ENCODE assay signal across 2 cellular contexts in the genomic region with DNA sequence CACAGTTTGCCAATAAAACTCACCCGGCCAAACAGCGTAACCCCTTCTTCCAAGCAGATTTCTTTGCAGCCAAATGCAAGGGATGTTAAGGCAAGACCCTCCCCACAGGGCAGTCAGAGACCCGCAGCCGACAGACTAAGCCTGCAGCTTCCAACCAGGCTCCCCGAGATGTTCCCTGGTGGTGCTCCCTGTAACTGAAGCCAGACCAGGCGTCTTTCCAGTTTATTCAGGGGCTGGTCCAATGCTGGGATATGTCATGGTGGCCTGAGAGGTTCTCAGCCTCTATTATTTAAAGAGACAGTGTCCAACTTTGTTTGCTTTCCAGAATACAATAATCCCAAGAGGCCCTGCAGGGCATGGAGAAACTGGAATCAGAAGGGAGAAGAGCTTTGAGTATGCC.
TF ChIP-seq lines count a peak whose summit lies in the region.

TSS of gene PMP22 (minus strand) at position 196 of the 400 bp plus-strand sequence. CDS start 4,599 bp downstream, outside the sequence.

TF ChIP-seq in A549, 52 proteins besides CTCF, POLR2A, EP300 and RAD21:
- no peak for TF ChIP-seq RNF2 (IDR thresholded peaks at IDR 0.05; ENCODE audit: borderline replicate concordance, low read depth)
- TF ChIP-seq NPAS2 (CRISPR knock-in tag; IDR thresholded peaks at IDR 0.05; ENCODE audit: borderline replicate concordance): no peak
- no peak for TF ChIP-seq ZFP36 (IDR thresholded peaks at IDR 0.05; ENCODE audit: borderline replicate concordance, partially characterized antibody)
- no peak for TF ChIP-seq MAZ (IDR thresholded peaks at IDR 0.05; ENCODE audit: borderline replicate concordance, low read depth, low read length)
- no peak for TF ChIP-seq TFCP2L1 (CRISPR knock-in tag; IDR thresholded peaks at IDR 0.05)
- TF ChIP-seq, protein P1, sequence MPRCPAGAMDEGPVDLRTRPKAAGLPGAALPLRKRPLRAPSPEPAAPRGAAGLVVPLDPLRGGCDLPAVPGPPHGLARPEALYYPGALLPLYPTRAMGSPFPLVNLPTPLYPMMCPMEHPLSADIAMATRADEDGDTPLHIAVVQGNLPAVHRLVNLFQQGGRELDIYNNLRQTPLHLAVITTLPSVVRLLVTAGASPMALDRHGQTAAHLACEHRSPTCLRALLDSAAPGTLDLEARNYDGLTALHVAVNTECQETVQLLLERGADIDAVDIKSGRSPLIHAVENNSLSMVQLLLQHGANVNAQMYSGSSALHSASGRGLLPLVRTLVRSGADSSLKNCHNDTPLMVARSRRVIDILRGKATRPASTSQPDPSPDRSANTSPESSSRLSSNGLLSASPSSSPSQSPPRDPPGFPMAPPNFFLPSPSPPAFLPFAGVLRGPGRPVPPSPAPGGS (IDR thresholded peaks at IDR 0.05): no peak
- no peak for TF ChIP-seq KDM1A (IDR thresholded peaks at IDR 0.05; ENCODE audit: low read depth)
- TF ChIP-seq CHD4 (IDR thresholded peaks at IDR 0.05; ENCODE audit: borderline replicate concordance): no peak
- TF ChIP-seq GATA3 (IDR thresholded peaks at IDR 0.05; ENCODE audit: borderline replicate concordance): no peak
- no peak for TF ChIP-seq CBX2 (IDR thresholded peaks at IDR 0.05; ENCODE audit: borderline replicate concordance, low read depth)
- TF ChIP-seq, protein P2, sequence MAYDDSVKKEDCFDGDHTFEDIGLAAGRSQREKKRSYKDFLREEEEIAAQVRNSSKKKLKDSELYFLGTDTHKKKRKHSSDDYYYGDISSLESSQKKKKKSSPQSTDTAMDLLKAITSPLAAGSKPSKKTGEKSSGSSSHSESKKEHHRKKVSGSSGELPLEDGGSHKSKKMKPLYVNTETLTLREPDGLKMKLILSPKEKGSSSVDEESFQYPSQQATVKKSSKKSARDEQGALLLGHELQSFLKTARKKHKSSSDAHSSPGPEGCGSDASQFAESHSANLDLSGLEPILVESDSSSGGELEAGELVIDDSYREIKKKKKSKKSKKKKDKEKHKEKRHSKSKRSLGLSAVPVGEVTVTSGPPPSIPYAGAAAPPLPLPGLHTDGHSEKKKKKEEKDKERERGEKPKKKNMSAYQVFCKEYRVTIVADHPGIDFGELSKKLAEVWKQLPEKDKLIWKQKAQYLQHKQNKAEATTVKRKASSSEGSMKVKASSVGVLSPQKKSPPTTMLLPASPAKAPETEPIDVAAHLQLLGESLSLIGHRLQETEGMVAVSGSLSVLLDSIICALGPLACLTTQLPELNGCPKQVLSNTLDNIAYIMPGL (CRISPR knock-in tag; IDR thresholded peaks at IDR 0.05; ENCODE audit: borderline replicate concordance): no peak
- TF ChIP-seq ZNF302 (CRISPR knock-in tag; IDR thresholded peaks at IDR 0.05): no peak

TF ChIP-seq in K562, 482 proteins besides CTCF, POLR2A, EP300 and RAD21:
- TF ChIP-seq, protein P3, sequence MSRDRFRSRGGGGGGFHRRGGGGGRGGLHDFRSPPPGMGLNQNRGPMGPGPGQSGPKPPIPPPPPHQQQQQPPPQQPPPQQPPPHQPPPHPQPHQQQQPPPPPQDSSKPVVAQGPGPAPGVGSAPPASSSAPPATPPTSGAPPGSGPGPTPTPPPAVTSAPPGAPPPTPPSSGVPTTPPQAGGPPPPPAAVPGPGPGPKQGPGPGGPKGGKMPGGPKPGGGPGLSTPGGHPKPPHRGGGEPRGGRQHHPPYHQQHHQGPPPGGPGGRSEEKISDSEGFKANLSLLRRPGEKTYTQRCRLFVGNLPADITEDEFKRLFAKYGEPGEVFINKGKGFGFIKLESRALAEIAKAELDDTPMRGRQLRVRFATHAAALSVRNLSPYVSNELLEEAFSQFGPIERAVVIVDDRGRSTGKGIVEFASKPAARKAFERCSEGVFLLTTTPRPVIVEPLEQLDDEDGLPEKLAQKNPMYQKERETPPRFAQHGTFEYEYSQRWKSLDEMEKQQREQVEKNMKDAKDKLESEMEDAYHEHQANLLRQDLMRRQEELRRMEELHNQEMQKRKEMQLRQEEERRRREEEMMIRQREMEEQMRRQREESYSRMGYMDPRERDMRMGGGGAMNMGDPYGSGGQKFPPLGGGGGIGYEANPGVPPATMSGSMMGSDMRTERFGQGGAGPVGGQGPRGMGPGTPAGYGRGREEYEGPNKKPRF (IDR thresholded peaks at IDR 0.05; ENCODE audit: low read depth, low read length): no peak
- TF ChIP-seq, protein P2 (CRISPR knock-in tag; IDR thresholded peaks at IDR 0.05): no peak
- TF ChIP-seq CBX1 (IDR thresholded peaks at IDR 0.05; ENCODE audit: low read depth) (no peak), MBD1 (CRISPR knock-in tag; IDR thresholded peaks at IDR 0.05) (no peak), RBM17 (IDR thresholded peaks at IDR 0.05; ENCODE audit: borderline replicate concordance, low read depth, low read length) (no peak)
